8 cellular contexts compared by ENCODE assay signal in genomic region chr12:110583137-110584059, GRCh38.
DNase-seq lines count a peak whose midpoint lies in the region; ATAC-seq and TF ChIP-seq lines count a peak whose summit lies in the region.

TSS of gene PPTC7 (minus strand) at chr12:110583318. CDS start at chr12:110583031, 287 bp downstream.

- H3K27me3 Mint-ChIP-seq in activated naive CD4-positive, alpha-beta T cell treated with anti-CD3 and anti-CD28 coated beads, Interleukin-2, amount 50 U/mL, for 24 hours: no peaks in the 10 kb centered on the region

- peak within 1 kb of the TSS; percentile 99 for H3K27ac Mint-ChIP-seq in activated naive CD4-positive, alpha-beta T cell treated with anti-CD3 and anti-CD28 coated beads, Interleukin-2, amount 50 U/mL, for 24 hours

- DNase-seq in NCI-H1092 treated with DMSO at 0.1 percent for 48 hours (lab: John Stamatoyannopoulos, UW): peak; percentile 85
- DNase-seq in globus pallidus (ENCODE audit: low spot score): peak; percentile 97
- DNase-seq in nucleus accumbens (lab: John Stamatoyannopoulos, UW): peak; percentile 51 to 98 (median 94)
- DNase-seq in superior temporal gyrus (ENCODE audit: extremely low spot score): peak; percentile 99

- peak within 1 kb of the TSS; percentile 93 for H3K4me3 Mint-ChIP-seq in activated naive CD4-positive, alpha-beta T cell treated with anti-CD3 and anti-CD28 coated beads, Interleukin-2, amount 50 U/mL, for 24 hours

- H3K36me3 Mint-ChIP-seq in activated naive CD4-positive, alpha-beta T cell treated with anti-CD3 and anti-CD28 coated beads, Interleukin-2, amount 50 U/mL, for 24 hours: peaks cover 11% of the 10 kb centered on the region

- peaks cover 62% of the 10 kb centered on the region for H3K4me1 Mint-ChIP-seq in activated naive CD4-positive, alpha-beta T cell treated with anti-CD3 and anti-CD28 coated beads, Interleukin-2, amount 50 U/mL, for 24 hours

- ATAC-seq in HG02588 (IDR thresholded peaks at IDR 0.05; ENCODE audit: unreplicated experiment): peak; percentile 81
- ATAC-seq in SK-N-SH treated with all-trans-retinoic acid at 6 μM for 48 hours: peak; percentile 96

- peak within 1 kb of the TSS; percentile 78 for H3K4me3 ChIP-seq in GM08714 (ENCODE audit: low read length)

- no peaks in the 10 kb centered on the region for H3K9me3 Mint-ChIP-seq in activated naive CD4-positive, alpha-beta T cell treated with anti-CD3 and anti-CD28 coated beads, Interleukin-2, amount 50 U/mL, for 24 hours

TF ChIP-seq in SK-N-SH treated with all-trans-retinoic acid at 6 μM for 48 hours, 23 proteins besides CTCF, POLR2A, EP300 and RAD21:
- TF ChIP-seq ISL1 (CRISPR knock-in tag; IDR thresholded peaks at IDR 0.05) (no peak), POU6F1 (CRISPR knock-in tag; IDR thresholded peaks at IDR 0.05; ENCODE audit: borderline replicate concordance, low read depth) (no peak), ZC3H10 (CRISPR knock-in tag; IDR thresholded peaks at IDR 0.05) (no peak), ZFP3 (CRISPR knock-in tag; IDR thresholded peaks at IDR 0.05) (no peak), CSRNP3 (CRISPR knock-in tag; IDR thresholded peaks at IDR 0.05) (no peak), TSHZ2 (CRISPR knock-in tag; IDR thresholded peaks at IDR 0.05) (no peak), ZNF565 (CRISPR knock-in tag; conservative IDR thresholded peaks at IDR 0.05; ENCODE audit: low read depth) (no peak), ARNTL (CRISPR knock-in tag; IDR thresholded peaks at IDR 0.05; ENCODE audit: borderline replicate concordance, low read depth) (no peak), TOX (CRISPR knock-in tag; IDR thresholded peaks at IDR 0.05; ENCODE audit: borderline replicate concordance) (no peak), RARB (CRISPR knock-in tag; IDR thresholded peaks at IDR 0.05) (no peak), TCF4 (CRISPR knock-in tag; IDR thresholded peaks at IDR 0.05; ENCODE audit: borderline replicate concordance) (no peak)

Comparison
In these comparisons a context has a peak if more than half of its experiments do, and no peak if none do; other contexts are left out.
1. Peak in every context shown above with its lines: DNase-seq, ATAC-seq and H3K4me3 ChIP-seq.